Comparison of ENCODE assay signal across 8 cellular contexts in the genomic region with DNA sequence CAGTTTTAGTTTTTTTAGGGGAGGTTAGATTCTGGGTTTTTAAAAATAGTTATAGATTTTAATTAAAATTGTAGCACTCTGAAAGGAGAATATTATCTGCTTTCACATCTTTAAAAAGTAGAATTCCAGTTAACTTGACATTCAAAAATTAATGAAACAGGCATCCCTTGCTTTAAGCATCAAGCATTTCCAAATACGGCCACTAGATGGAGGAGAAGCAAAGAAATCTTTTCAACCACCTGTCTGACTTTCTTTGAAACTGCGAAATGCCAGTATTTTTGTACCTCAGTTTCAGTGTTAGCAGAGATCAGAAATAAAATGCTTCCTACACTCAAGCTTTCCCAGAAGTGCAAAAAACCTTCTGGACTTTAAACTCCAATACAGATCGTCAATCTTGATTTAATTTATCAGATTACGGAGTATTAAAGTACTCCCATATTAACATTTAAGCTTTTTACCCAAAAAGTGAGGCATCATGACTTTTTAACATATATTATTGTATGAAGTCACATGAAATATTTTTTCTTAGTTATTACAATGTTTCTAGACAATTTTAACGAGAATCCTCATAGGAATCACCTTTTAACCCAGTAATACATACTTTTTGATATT.
DNase-seq lines count a peak whose midpoint lies in the region; TF ChIP-seq lines count a peak whose summit lies in the region.

No MANE protein-coding gene starts in this region.

- H3K4me3 ChIP-seq in H7 (ENCODE audit: insufficient read depth, low read depth, low read length) (no peak overlapping the region), fibroblast of mammary gland (ENCODE audit: control insufficient read depth, low read depth, low read length) (no peak overlapping the region)

- intact Hi-C loops in activated T-helper 2 cell treated with anti-CD3 and anti-CD28 coated beads, Interferon-gamma antibody, Interleukin-2, Interleukin-4, amounts not matched to agents 10 μg/mL and 5 μg/mL and 100 μg/mL, durations not matched to agents 14 hours and 24 hours and 36 hours (cut with micrococcal nuclease): loop anchor here (1.0 to 5.0 kb wide), 4 partner anchors 235 to 729 kb away; partner anchors contain the start of gene CLDN1

- no peak overlapping the region for H3K4me3 Mint-ChIP-seq in activated T-helper 2 cell treated with anti-CD3 and anti-CD28 coated beads, Interferon-gamma antibody, Interleukin-2, Interleukin-4, amounts not matched to agents 10 μg/mL and 5 μg/mL and 100 μg/mL, durations not matched to agents 14 hours and 24 hours and 36 hours (ENCODE audit: low read depth)

- DNase-seq in A172 (ENCODE audit: low spot score) (peak; percentile 68), G401 (ENCODE audit: low spot score) (peak; percentile 42), H7 (peak; percentile 50), M059J (ENCODE audit: low read depth) (peak; percentile 73), SKM-1 (lab: John Stamatoyannopoulos, UW; ENCODE audit: unreplicated experiment) (peak; percentile 45), fibroblast of mammary gland (ENCODE audit: low read depth) (peak; percentile 66), pons (ENCODE audit: low spot score) (peak; percentile 82)
- no peak for DNase-seq in activated T-helper 2 cell treated with anti-CD3 and anti-CD28 coated beads, Interferon-gamma antibody, Interleukin-2, Interleukin-4, amounts not matched to agents 10 μg/mL and 5 μg/mL and 100 μg/mL, durations not matched to agents 14 hours and 24 hours and 36 hours (ENCODE audit: low spot score)

- H3K36me3 ChIP-seq in H7 (replicated peaks; ENCODE audit: control insufficient read depth, insufficient read depth, low read length): no peaks in the 10 kb centered on the region; the same call in 1 of the 2 replicates

- peaks cover 6% of the 10 kb centered on the region for H3K4me1 Mint-ChIP-seq in activated T-helper 2 cell treated with anti-CD3 and anti-CD28 coated beads, Interferon-gamma antibody, Interleukin-2, Interleukin-4, amounts not matched to agents 10 μg/mL and 5 μg/mL and 100 μg/mL, durations not matched to agents 14 hours and 24 hours and 36 hours (ENCODE audit: low read depth)

- H3K27ac Mint-ChIP-seq in activated T-helper 2 cell treated with anti-CD3 and anti-CD28 coated beads, Interferon-gamma antibody, Interleukin-2, Interleukin-4, amounts not matched to agents 10 μg/mL and 5 μg/mL and 100 μg/mL, durations not matched to agents 14 hours and 24 hours and 36 hours: no peak overlapping the region

- peaks cover 19% of the 10 kb centered on the region for H3K27me3 Mint-ChIP-seq in activated T-helper 2 cell treated with anti-CD3 and anti-CD28 coated beads, Interferon-gamma antibody, Interleukin-2, Interleukin-4, amounts not matched to agents 10 μg/mL and 5 μg/mL and 100 μg/mL, durations not matched to agents 14 hours and 24 hours and 36 hours (ENCODE audit: low read depth)

- in situ Hi-C loops in G401 (cut with HindIII; ENCODE audit: low sequenced_read_pairs): loop anchor here (25.0 kb wide), 1 partner anchor 120 kb away; no protein-coding TSS in a partner anchor

- no peaks in the 10 kb centered on the region for H3K9me3 Mint-ChIP-seq in activated T-helper 2 cell treated with anti-CD3 and anti-CD28 coated beads, Interferon-gamma antibody, Interleukin-2, Interleukin-4, amounts not matched to agents 10 μg/mL and 5 μg/mL and 100 μg/mL, durations not matched to agents 14 hours and 24 hours and 36 hours

- no peaks in the 10 kb centered on the region for H3K36me3 Mint-ChIP-seq in activated T-helper 2 cell treated with anti-CD3 and anti-CD28 coated beads, Interferon-gamma antibody, Interleukin-2, Interleukin-4, amounts not matched to agents 10 μg/mL and 5 μg/mL and 100 μg/mL, durations not matched to agents 14 hours and 24 hours and 36 hours (ENCODE audit: low read depth)

- TF ChIP-seq CTCF in fibroblast of mammary gland (conservative IDR thresholded peaks at IDR 0.05; ENCODE audit: control insufficient read depth, insufficient read depth, low read depth, low read length): peak; percentile 83

- H3K27me3 ChIP-seq in H7 (ENCODE audit: control insufficient read depth, insufficient read depth, low read length): no peaks in the 10 kb centered on the region
